Comparison of ENCODE assay signal across 8 cellular contexts in the genomic region with DNA sequence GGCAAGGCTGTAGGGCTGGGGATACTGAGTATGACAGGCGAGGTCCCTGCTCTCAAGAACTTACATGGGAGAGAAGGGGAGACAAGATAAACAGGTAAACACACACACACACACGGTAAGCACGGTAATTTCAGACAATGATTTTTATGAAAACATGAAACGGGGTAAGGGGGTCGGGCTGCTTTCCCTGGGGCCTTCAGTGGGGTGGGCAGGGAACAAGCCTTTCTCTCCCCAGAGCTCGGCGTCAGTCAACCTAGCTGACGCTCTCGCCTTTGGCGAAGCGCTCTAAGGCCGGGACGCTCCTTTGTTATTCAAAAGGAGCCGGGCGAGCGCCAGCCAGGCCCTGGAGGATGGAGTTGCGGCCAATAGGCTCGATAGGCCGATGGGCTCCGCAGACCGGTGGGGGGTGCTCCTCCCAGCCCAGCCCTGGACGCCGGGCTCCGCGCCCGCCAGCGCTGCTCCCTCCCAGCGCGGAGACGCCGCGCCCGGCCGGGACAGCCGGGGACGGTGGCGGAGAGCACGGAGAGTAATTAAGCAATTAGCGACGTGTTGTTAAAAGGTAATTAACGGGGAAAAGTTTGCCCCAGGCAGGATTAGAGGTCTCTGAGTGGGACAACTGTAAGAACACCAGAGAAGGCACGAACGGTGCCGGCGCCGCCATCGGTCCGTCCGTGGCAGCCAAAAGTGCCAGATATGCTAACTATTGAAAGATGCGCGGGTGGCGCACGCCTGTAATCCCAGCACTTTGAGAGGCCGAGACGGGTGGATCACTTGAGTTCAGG. TPM values are rescaled to one million over a fixed set of nuclear protein-coding genes. Genes with fewer than 3 reads are reported as not detected.
A peak's percentile ranks its signal among the peaks of the same experiment; 100 is the strongest.
DNase-seq lines count a peak whose midpoint lies in the region; ATAC-seq, FAIRE-seq and TF ChIP-seq lines count a peak whose summit lies in the region.

No MANE protein-coding gene starts in this region.

- no peaks in the 10 kb centered on the region for H3K27me3 ChIP-seq in osteoblast (ENCODE audit: insufficient read depth, low read length)

- no peak for TF ChIP-seq CTCF in osteoblast (IDR thresholded peaks at IDR 0.05; ENCODE audit: extremely low read depth, low read depth, low read length)
- no peak for TF ChIP-seq CTCF in D721Med (IDR thresholded peaks at IDR 0.05; ENCODE audit: insufficient read depth, missing control alignments)

- no peak for FAIRE-seq in D721Med (lab: Jason Lieb, UNC)

- intact Hi-C loops in left cardiac atrium (cut with DNase I), result loop anchor here in 1 of 2 donors (2.0 to 5.0 kb wide), 2 partner anchors 19 to 233 kb away; no protein-coding TSS in a partner anchor

- H3K36me3 ChIP-seq in osteoblast (ENCODE audit: insufficient read depth, low read length), result no peaks in the 10 kb centered on the region

- H2AFZ ChIP-seq in osteoblast (ENCODE audit: low read length), result peak overlapping the region; percentile 85

- peak; percentile 76 for DNase-seq in NCI-H82 (lab: John Stamatoyannopoulos, UW)
- no peak for DNase-seq in NCI-H82 treated with DMSO at 0.1 percent for 48 hours (lab: John Stamatoyannopoulos, UW; ENCODE audit: unreplicated experiment)
- DNase-seq in NCI-H2171 treated with DMSO at 0.1 percent for 48 hours (lab: John Stamatoyannopoulos, UW), result peak; percentile 63
- DNase-seq in amniotic epithelial cell (ENCODE audit: low read depth), result peak; percentile 52
- peak; percentile 84 for DNase-seq in left cardiac atrium
- peak; percentile 92 for DNase-seq in osteoblast (ENCODE audit: insufficient read length, low spot score, missing footprints)
- no peak for DNase-seq in D721Med (ENCODE audit: insufficient read length, low spot score)

- H4K20me1 ChIP-seq in osteoblast (ENCODE audit: insufficient read depth, low read length), result no peaks in the 10 kb centered on the region

- peak overlapping the region; percentile 86 for H3K27ac ChIP-seq in osteoblast (ENCODE audit: low read depth, low read length)

- H3K9me3 ChIP-seq in osteoblast (ENCODE audit: low read depth, low read length), result no peaks in the 10 kb centered on the region

- H3K79me2 ChIP-seq in osteoblast (ENCODE audit: insufficient read depth, low read length), result peaks cover 14% of the 10 kb centered on the region

- peak overlapping the region; percentile 95 for H3K4me2 ChIP-seq in osteoblast (ENCODE audit: insufficient read depth, low read length)

- ATAC-seq in left cardiac atrium, result peak; percentile 48 to 62
- no peak for ATAC-seq in HG03442 (IDR thresholded peaks at IDR 0.05; ENCODE audit: unreplicated experiment)

- peaks cover 61% of the 10 kb centered on the region for H3K4me1 ChIP-seq in osteoblast (ENCODE audit: insufficient read depth, low read length)

- peak overlapping the region; percentile 81 for H3K4me3 ChIP-seq in osteoblast (ENCODE audit: insufficient read depth, low read length)

RNA-seq across cellular contexts. Expression of gene INKA2, which starts 1.0 kb away (rescaled TPM):
- total RNA-seq in left cardiac atrium, result 10 to 100 TPM; 18.4 to 31.7 TPM
- total RNA-seq in osteoblast, result 3.5 and 3.6 TPM in 2 replicates

RNA-seq across cellular contexts. Expression of gene DDX20, which starts 15.5 kb away (rescaled TPM):
- total RNA-seq in left cardiac atrium (1 to 10 TPM; 7.8 TPM), osteoblast (15.6 and 19.2 TPM in 2 replicates)

Comparison
In these comparisons a context has a peak if more than half of its experiments do, and no peak if none do; other contexts are left out.
1. DNase-seq: peak in NCI-H82 (single experiment), NCI-H2171 treated with DMSO at 0.1 percent for 48 hours (single experiment), amniotic epithelial cell (single experiment), left cardiac atrium (single experiment) and osteoblast (single experiment); none in NCI-H82 treated with DMSO at 0.1 percent for 48 hours (single experiment) and D721Med (single experiment).